1 cellular context compared by ENCODE assay signal in the genomic region with DNA sequence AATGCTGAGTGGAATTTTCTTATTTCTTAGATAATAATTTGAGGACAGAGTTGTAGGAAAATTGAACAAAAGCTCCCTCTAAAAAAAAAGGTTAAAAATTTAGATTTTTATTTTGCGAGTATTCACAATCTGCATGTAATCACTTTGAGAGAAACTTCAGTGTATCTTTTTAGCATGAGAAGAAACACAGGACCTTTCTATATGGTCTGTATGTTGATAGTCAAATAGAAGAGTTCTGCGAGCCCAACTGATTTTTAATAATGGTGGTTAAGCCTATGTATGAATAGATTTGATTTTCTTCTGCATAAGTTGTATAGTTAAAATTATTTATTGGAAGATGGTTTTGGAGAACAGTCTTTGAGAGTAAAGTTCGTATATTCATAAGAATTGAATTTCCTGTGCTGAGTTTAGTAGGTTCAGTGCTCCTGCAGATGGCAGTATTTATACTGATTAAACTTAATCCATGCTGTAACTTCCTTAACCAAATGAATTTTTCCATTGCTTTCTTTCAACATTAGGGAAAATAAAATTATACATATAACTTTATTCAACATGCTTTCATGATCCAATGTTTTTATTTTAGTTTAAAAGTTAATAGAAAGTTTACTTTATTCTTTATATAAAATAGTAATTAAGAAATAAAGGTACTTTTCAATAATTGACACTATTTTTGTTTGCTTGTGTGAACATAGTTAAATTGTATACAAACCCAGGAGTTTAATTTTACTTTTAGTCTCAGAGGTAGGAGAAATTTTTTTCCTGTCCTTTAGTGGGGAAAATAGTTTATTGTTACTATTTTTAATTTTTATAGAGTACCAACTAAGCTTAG.
TF ChIP-seq lines count a peak whose summit lies in the region.

No MANE protein-coding gene starts in this region.

TF ChIP-seq in K562, 482 proteins besides CTCF, POLR2A, EP300 and RAD21 (continued from another document):
- TF ChIP-seq, protein P1, sequence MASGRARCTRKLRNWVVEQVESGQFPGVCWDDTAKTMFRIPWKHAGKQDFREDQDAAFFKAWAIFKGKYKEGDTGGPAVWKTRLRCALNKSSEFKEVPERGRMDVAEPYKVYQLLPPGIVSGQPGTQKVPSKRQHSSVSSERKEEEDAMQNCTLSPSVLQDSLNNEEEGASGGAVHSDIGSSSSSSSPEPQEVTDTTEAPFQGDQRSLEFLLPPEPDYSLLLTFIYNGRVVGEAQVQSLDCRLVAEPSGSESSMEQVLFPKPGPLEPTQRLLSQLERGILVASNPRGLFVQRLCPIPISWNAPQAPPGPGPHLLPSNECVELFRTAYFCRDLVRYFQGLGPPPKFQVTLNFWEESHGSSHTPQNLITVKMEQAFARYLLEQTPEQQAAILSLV (tag; IDR thresholded peaks at IDR 0.05): no peak
- TF ChIP-seq ZZZ3 (IDR thresholded peaks at IDR 0.05) (peak; percentile 40; the same call in 1 of the 2 replicates), CREBBP (IDR thresholded peaks at IDR 0.05; ENCODE audit: low read depth, low read length) (no peak), FIP1L1 (IDR thresholded peaks at IDR 0.05; ENCODE audit: low read depth, low read length, poor library complexity, severe bottlenecking) (no peak), SP2 (IDR thresholded peaks at IDR 0.05; ENCODE audit: extremely low read depth, low read depth, low read length, poor library complexity, severe bottlenecking) (no peak), ZNF311 (CRISPR knock-in tag; IDR thresholded peaks at IDR 0.05) (no peak), ZEB2 (IDR thresholded peaks at IDR 0.05) (no peak), NCOA2 (IDR thresholded peaks at IDR 0.05; ENCODE audit: partially characterized antibody in 2 of 2) (no peak), ZNF12 (CRISPR knock-in tag; IDR thresholded peaks at IDR 0.05) (no peak)
- TF ChIP-seq, protein P2, sequence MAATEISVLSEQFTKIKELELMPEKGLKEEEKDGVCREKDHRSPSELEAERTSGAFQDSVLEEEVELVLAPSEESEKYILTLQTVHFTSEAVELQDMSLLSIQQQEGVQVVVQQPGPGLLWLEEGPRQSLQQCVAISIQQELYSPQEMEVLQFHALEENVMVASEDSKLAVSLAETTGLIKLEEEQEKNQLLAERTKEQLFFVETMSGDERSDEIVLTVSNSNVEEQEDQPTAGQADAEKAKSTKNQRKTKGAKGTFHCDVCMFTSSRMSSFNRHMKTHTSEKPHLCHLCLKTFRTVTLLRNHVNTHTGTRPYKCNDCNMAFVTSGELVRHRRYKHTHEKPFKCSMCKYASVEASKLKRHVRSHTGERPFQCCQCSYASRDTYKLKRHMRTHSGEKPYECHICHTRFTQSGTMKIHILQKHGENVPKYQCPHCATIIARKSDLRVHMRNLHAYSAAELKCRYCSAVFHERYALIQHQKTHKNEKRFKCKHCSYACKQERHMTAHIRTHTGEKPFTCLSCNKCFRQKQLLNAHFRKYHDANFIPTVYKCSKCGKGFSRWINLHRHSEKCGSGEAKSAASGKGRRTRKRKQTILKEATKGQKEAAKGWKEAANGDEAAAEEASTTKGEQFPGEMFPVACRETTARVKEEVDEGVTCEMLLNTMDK (IDR thresholded peaks at IDR 0.05; ENCODE audit: borderline replicate concordance, insufficient read depth, low read depth, low read length, poor library complexity, severe bottlenecking): peak; percentile 14
- TF ChIP-seq, protein P3, sequence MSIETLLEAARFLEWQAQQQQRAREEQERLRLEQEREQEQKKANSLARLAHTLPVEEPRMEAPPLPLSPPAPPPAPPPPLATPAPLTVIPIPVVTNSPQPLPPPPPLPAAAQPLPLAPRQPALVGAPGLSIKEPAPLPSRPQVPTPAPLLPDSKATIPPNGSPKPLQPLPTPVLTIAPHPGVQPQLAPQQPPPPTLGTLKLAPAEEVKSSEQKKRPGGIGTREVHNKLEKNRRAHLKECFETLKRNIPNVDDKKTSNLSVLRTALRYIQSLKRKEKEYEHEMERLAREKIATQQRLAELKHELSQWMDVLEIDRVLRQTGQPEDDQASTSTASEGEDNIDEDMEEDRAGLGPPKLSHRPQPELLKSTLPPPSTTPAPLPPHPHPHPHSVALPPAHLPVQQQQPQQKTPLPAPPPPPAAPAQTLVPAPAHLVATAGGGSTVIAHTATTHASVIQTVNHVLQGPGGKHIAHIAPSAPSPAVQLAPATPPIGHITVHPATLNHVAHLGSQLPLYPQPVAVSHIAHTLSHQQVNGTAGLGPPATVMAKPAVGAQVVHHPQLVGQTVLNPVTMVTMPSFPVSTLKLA (conservative IDR thresholded peaks at IDR 0.05): 0 out of 4 replicates have a peak, but pooled peaks of 1 of the 2 experiments have one; percentile 13
- TF ChIP-seq, protein P4, sequence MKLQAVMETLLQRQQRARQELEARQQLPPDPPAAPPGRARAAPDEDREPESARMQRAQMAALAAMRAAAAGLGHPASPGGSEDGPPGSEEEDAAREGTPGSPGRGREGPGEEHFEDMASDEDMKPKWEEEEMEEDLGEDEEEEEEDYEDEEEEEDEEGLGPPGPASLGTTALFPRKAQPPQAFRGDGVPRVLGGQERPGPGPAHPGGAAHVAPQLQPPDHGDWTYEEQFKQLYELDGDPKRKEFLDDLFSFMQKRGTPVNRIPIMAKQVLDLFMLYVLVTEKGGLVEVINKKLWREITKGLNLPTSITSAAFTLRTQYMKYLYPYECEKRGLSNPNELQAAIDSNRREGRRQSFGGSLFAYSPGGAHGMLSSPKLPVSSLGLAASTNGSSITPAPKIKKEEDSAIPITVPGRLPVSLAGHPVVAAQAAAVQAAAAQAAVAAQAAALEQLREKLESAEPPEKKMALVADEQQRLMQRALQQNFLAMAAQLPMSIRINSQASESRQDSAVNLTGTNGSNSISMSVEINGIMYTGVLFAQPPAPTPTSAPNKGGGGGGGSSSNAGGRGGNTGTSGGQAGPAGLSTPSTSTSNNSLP (IDR thresholded peaks at IDR 0.05; ENCODE audit: borderline replicate concordance, low read depth, low read length): peak; percentile 54; the same call in 1 of the 2 replicates
